9 cellular contexts compared by ENCODE assay signal in genomic region chr12:53453953-53454640, GRCh38. TPM values are rescaled to one million over a fixed set of nuclear protein-coding genes. Genes with fewer than 3 reads are reported as not detected.
DNase-seq lines count a peak whose midpoint lies in the region; ATAC-seq and TF ChIP-seq lines count a peak whose summit lies in the region.
"Had no signal": no experiment of that assay in that cellular context is flagged by ENCODE, and none has a peak within 500 bp of the region (broad histone marks: within the 10 kb centered on the region; RNA-seq: fewer than 3 reads in every experiment).

No MANE protein-coding gene starts in this region.

- H3F3A ChIP-seq in smooth muscle cell (ENCODE audit: low read depth) = peaks cover 31% of the 10 kb centered on the region

- H3K27me3 ChIP-seq in fibroblast of lung (ENCODE audit: control insufficient read depth, insufficient read depth, low read length) = no peaks in the 10 kb centered on the region
- H3K27me3 ChIP-seq in smooth muscle cell (ENCODE audit: low read depth) = no peaks in the 10 kb centered on the region

- H3K36me3 Mint-ChIP-seq in activated CD4-positive, alpha-beta T cell treated with anti-CD3 and anti-CD28 coated beads, Interleukin-2, amount 10 ng/mL, durations not matched to agents 7 days and 5 days (ENCODE audit: low read depth) = peaks cover 51% of the 10 kb centered on the region
- H3K36me3 Mint-ChIP-seq in T-helper 17 cell (ENCODE audit: low read depth) = peaks cover 6% of the 10 kb centered on the region

- peaks cover 17% of the 10 kb centered on the region for H3K36me3 ChIP-seq in fibroblast of lung (ENCODE audit: control insufficient read depth, insufficient read depth, low read length)
- peaks cover 31% of the 10 kb centered on the region for H3K36me3 ChIP-seq in smooth muscle cell (ENCODE audit: low read depth)

- H3K4me2 ChIP-seq in fibroblast of lung (ENCODE audit: extremely low read depth, insufficient read depth, low read length) (peak overlapping the region; percentile 61), smooth muscle cell (peak overlapping the region; percentile 95)

- no peaks in the 10 kb centered on the region for H3K27me3 Mint-ChIP-seq in activated CD4-positive, alpha-beta T cell treated with anti-CD3 and anti-CD28 coated beads, Interleukin-2, amount 10 ng/mL, durations not matched to agents 7 days and 5 days
- H3K27me3 Mint-ChIP-seq in T-helper 17 cell = no peaks in the 10 kb centered on the region

- peak overlapping the region; percentile 23 to 100 (median 90) for H3K4me3 ChIP-seq in fibroblast of lung (replicated peaks in 1 of 4; ENCODE audit: control extremely low read depth in 1 of 4, insufficient read depth in 1 of 4, low read depth in 3 of 4, low read length in 4 of 4)
- H3K4me3 ChIP-seq in smooth muscle cell = peak overlapping the region; percentile 100

- H3K4me3 Mint-ChIP-seq in activated CD4-positive, alpha-beta T cell treated with anti-CD3 and anti-CD28 coated beads, Interleukin-2, amount 10 ng/mL, durations not matched to agents 7 days and 5 days = peak overlapping the region; percentile 100
- H3K4me3 Mint-ChIP-seq in T-helper 17 cell = peak overlapping the region; percentile 97

- H3K9me3 ChIP-seq in T-helper 17 cell (ENCODE audit: control insufficient read depth, low read length, poor library complexity, severe bottlenecking) (no peaks in the 10 kb centered on the region), fibroblast of lung (ENCODE audit: control insufficient read depth, insufficient read depth, low read depth, low read length) (no peaks in the 10 kb centered on the region), smooth muscle cell (replicated peaks; ENCODE audit: low read depth) (no peaks in the 10 kb centered on the region)

- CTCF ChIA-PET in activated CD4-positive, alpha-beta T cell treated with anti-CD3 and anti-CD28 coated beads, Interleukin-2, amount 10 ng/mL, durations not matched to agents 7 days and 5 days (lab: Charles Lee) = interaction anchor here (0.6 to 1.6 kb wide), 5 partner anchors 17 to 161 kb away, joined by 3 to 5 read pairs (median 3); no protein-coding TSS in a partner anchor

- H2AFZ ChIP-seq in fibroblast of lung (ENCODE audit: low read length) (no peak overlapping the region), smooth muscle cell (ENCODE audit: low read depth) (no peak overlapping the region)

- no peak for DNase-seq in activated CD4-positive, alpha-beta T cell treated with anti-CD3 and anti-CD28 coated beads, Interleukin-2, amount 10 ng/mL, durations not matched to agents 7 days and 5 days
- no peak for DNase-seq in activated CD4-positive, alpha-beta T cell treated with anti-CD3 and anti-CD28 coated beads for 4 hours
- DNase-seq in T-helper 17 cell (no peak), fibroblast of lung (ENCODE audit: low read depth in 2 of 2) (no peak), smooth muscle cell (lab: John Stamatoyannopoulos, UW; ENCODE audit: unreplicated experiment) (no peak), cortex of kidney (lab: John Stamatoyannopoulos, UW) (no peak)
- DNase-seq: T1000 had no signal

- no peak overlapping the region for H3K27ac ChIP-seq in fibroblast of lung (ENCODE audit: insufficient read depth, low read length)
- peak overlapping the region; percentile 94 for H3K27ac ChIP-seq in smooth muscle cell (ENCODE audit: low read depth)

- peaks cover 43% of the 10 kb centered on the region for H3K4me1 Mint-ChIP-seq in activated CD4-positive, alpha-beta T cell treated with anti-CD3 and anti-CD28 coated beads, Interleukin-2, amount 10 ng/mL, durations not matched to agents 7 days and 5 days
- peaks cover 29% of the 10 kb centered on the region for H3K4me1 Mint-ChIP-seq in T-helper 17 cell

- H3K9ac ChIP-seq in fibroblast of lung (ENCODE audit: insufficient read depth, low read length) (no peak overlapping the region), smooth muscle cell (ENCODE audit: low read depth) (peak overlapping the region; percentile 99)

- peaks cover 17% of the 10 kb centered on the region for H4K20me1 ChIP-seq in fibroblast of lung (ENCODE audit: control insufficient read depth, extremely low read depth, insufficient read depth, low read length)
- H4K20me1 ChIP-seq in smooth muscle cell (ENCODE audit: low read depth) = peaks cover 70% of the 10 kb centered on the region

- no peak for ATAC-seq in T-helper 17 cell
- ATAC-seq in HG03457 (IDR thresholded peaks at IDR 0.05; ENCODE audit: unreplicated experiment) = no peak
- no peak for ATAC-seq in HG02840 (IDR thresholded peaks at IDR 0.05; ENCODE audit: low FRiP score, unreplicated experiment)

- POLR2A ChIA-PET in activated CD4-positive, alpha-beta T cell treated with anti-CD3 and anti-CD28 coated beads, Interleukin-2, amount 10 ng/mL, durations not matched to agents 7 days and 5 days (lab: Charles Lee) = no interaction called here

- peak overlapping the region; percentile 15 for H3K27ac Mint-ChIP-seq in activated CD4-positive, alpha-beta T cell treated with anti-CD3 and anti-CD28 coated beads, Interleukin-2, amount 10 ng/mL, durations not matched to agents 7 days and 5 days
- peak overlapping the region; percentile 93 for H3K27ac Mint-ChIP-seq in T-helper 17 cell

- TF ChIP-seq CTCF in fibroblast of lung (conservative IDR thresholded peaks at IDR 0.05 in 1 of 2, IDR thresholded peaks at IDR 0.05 in 1 of 2; ENCODE audit: low read depth in 1 of 2, low read length in 2 of 2) = no peak
- no peak for TF ChIP-seq CTCF in smooth muscle cell (IDR thresholded peaks at IDR 0.05; ENCODE audit: borderline replicate concordance, insufficient read depth, poor library complexity, severe bottlenecking)

- H3K79me2 ChIP-seq in fibroblast of lung (ENCODE audit: control insufficient read depth, insufficient read depth, low read length) (peaks cover 61% of the 10 kb centered on the region), smooth muscle cell (ENCODE audit: low read depth) (peaks cover 70% of the 10 kb centered on the region)

- H3K9me3 Mint-ChIP-seq in activated CD4-positive, alpha-beta T cell treated with anti-CD3 and anti-CD28 coated beads, Interleukin-2, amount 10 ng/mL, durations not matched to agents 7 days and 5 days = no peaks in the 10 kb centered on the region

- H3K4me1 ChIP-seq in fibroblast of lung (ENCODE audit: control insufficient read depth, extremely low read depth, insufficient read depth, low read length) (peaks cover 4% of the 10 kb centered on the region), smooth muscle cell (ENCODE audit: low read depth) (peaks cover 20% of the 10 kb centered on the region)

- WGBS in smooth muscle cell (ENCODE audit: low lambda C conversion rate) = 51% methylated on average over 6 of the region's 6 CpGs

RNA-seq across cellular contexts. Expression of gene PCBP2, which starts 2.2 kb away (rescaled TPM):
- total RNA-seq in activated CD4-positive, alpha-beta T cell treated with anti-CD3 and anti-CD28 coated beads, Interleukin-2, amount 10 ng/mL, durations not matched to agents 7 days and 5 days = 100 to 1,000 TPM; 882 to 943 TPM
- total RNA-seq in T-helper 17 cell (1,000 to 10,000 TPM; 1,028 to 1,089 TPM), fibroblast of lung (251 and 271 TPM in 2 replicates), smooth muscle cell (229 and 306 TPM in 2 replicates)
- polyA plus RNA-seq in fibroblast of lung (315 and 374 TPM in 2 replicates), smooth muscle cell (90.8 and 128 TPM in 2 replicates)
- 674 and 727 TPM in 2 replicates for polyA plus RNA-seq in fibroblast of lung (2012)
- 1,406 and 1,607 TPM in 2 replicates for polyA minus RNA-seq in fibroblast of lung (ENCODE audit: low replicate concordance)

RNA-seq across cellular contexts. Expression of gene PRR13, which starts 12.6 kb away (rescaled TPM):
- 100 to 1,000 TPM; 223 to 229 TPM for total RNA-seq in activated CD4-positive, alpha-beta T cell treated with anti-CD3 and anti-CD28 coated beads, Interleukin-2, amount 10 ng/mL, durations not matched to agents 7 days and 5 days
- 100 to 1,000 TPM; 168 to 188 TPM for total RNA-seq in T-helper 17 cell
- 30.3 and 48.1 TPM in 2 replicates for total RNA-seq in fibroblast of lung
- 114 and 157 TPM in 2 replicates for polyA plus RNA-seq in fibroblast of lung
- polyA plus RNA-seq in fibroblast of lung (2012) = 231 and 250 TPM in 2 replicates
- polyA minus RNA-seq in fibroblast of lung (ENCODE audit: low replicate concordance) = 139 and 250 TPM in 2 replicates
- 45.7 and 65.3 TPM in 2 replicates for total RNA-seq in smooth muscle cell
- 176 and 181 TPM in 2 replicates for polyA plus RNA-seq in smooth muscle cell

RNA-seq across cellular contexts. Expression of gene AMHR2, which starts 30.4 kb away (rescaled TPM):
- total RNA-seq in activated CD4-positive, alpha-beta T cell treated with anti-CD3 and anti-CD28 coated beads, Interleukin-2, amount 10 ng/mL, durations not matched to agents 7 days and 5 days = not detected
- total RNA-seq in T-helper 17 cell = not detected
- total RNA-seq in fibroblast of lung = not detected in 2 replicates
- polyA plus RNA-seq in fibroblast of lung = not detected in 2 replicates
- polyA plus RNA-seq in fibroblast of lung (2012) = not detected in 2 replicates
- polyA minus RNA-seq in fibroblast of lung (ENCODE audit: low replicate concordance) = not detected in 2 replicates
- total RNA-seq in smooth muscle cell = not detected in 2 replicates
- polyA plus RNA-seq in smooth muscle cell = 0.49 TPM in 1 of 2 replicates, not detected in the other

RNA-seq across cellular contexts. Expression of gene MAP3K12, which starts 45.2 kb away (rescaled TPM):
- 10 to 100 TPM; 26.0 to 26.1 TPM for total RNA-seq in activated CD4-positive, alpha-beta T cell treated with anti-CD3 and anti-CD28 coated beads, Interleukin-2, amount 10 ng/mL, durations not matched to agents 7 days and 5 days
- total RNA-seq in T-helper 17 cell = 10 to 100 TPM; 25.5 to 28.6 TPM
- total RNA-seq in fibroblast of lung = 37.8 and 40.8 TPM in 2 replicates
- polyA plus RNA-seq in fibroblast of lung = 31.2 and 31.6 TPM in 2 replicates
- polyA plus RNA-seq in fibroblast of lung (2012) = 23.9 and 24.4 TPM in 2 replicates
- 69.0 and 85.2 TPM in 2 replicates for polyA minus RNA-seq in fibroblast of lung (ENCODE audit: low replicate concordance)
- total RNA-seq in smooth muscle cell = 11.9 and 34.6 TPM in 2 replicates
- polyA plus RNA-seq in smooth muscle cell = 15.1 and 25.3 TPM in 2 replicates

RNA-seq across cellular contexts. Expression of gene TARBP2, which starts 47.0 kb away (rescaled TPM):
- 10 to 100 TPM; 32.6 to 35.9 TPM for total RNA-seq in activated CD4-positive, alpha-beta T cell treated with anti-CD3 and anti-CD28 coated beads, Interleukin-2, amount 10 ng/mL, durations not matched to agents 7 days and 5 days
- total RNA-seq in T-helper 17 cell (10 to 100 TPM; 28.4 to 29.3 TPM), fibroblast of lung (37.8 and 39.3 TPM in 2 replicates), smooth muscle cell (21.3 and 31.8 TPM in 2 replicates)
- polyA plus RNA-seq in fibroblast of lung (19.8 and 25.9 TPM in 2 replicates), smooth muscle cell (47.5 and 60.3 TPM in 2 replicates)
- 23.5 and 33.8 TPM in 2 replicates for polyA plus RNA-seq in fibroblast of lung (2012)
- polyA minus RNA-seq in fibroblast of lung (ENCODE audit: low replicate concordance) = 27.3 and 27.9 TPM in 2 replicates
